ENCODE assay signal across 27 cellular contexts in genomic region chr4:156230151-156230550, GRCh38.
"Had no signal": no experiment of that assay in that cellular context is flagged by ENCODE, and none has a peak within 500 bp of the region (broad histone marks: within the 10 kb centered on the region; RNA-seq: fewer than 3 reads in every experiment).

No MANE protein-coding gene starts in this region.

- H3K4me3 Mint-ChIP-seq: activated B cell treated with CpG ODN at 0.5 μM for 24 hours; activated CD8-positive, alpha-beta T cell treated with anti-CD3 and anti-CD28 coated beads for 36 hours; activated T-cell treated with anti-CD3 and anti-CD28 coated beads, Interleukin-2, amount 50 U/mL, for 4 hours; activated T-helper 17 cell treated with anti-CD3 and anti-CD28 coated beads, Interleukin-2, amount 50 U/mL, for 72 hours; central memory CD8-positive, alpha-beta T cell; dendritic cell treated with granulocyte-macrophage colony-stimulating factor and Interleukin-4, amounts not matched to agents 40 ng/mL and 50 ng/mL, for 4 days; endodermal cell; mesothelial cell of epicardium; naive B cell; T-helper 2 cell treated with Interferon-gamma antibody and Interleukin-4, amounts not matched to agents 5 μg/mL and 100 μg/mL, for 36 hours had no signal

- H3K36me3 Mint-ChIP-seq: mesothelial cell of epicardium, naive B cell had no signal

- H3K4me1 ChIP-seq: breast epithelium, gastrocnemius medialis, pancreas, prostate gland, spleen, tibial nerve had no signal

- H3K36me3 ChIP-seq: breast epithelium, gastrocnemius medialis, pancreas, prostate gland, spleen, tibial nerve had no signal

- H3K27me3 ChIP-seq: breast epithelium, gastrocnemius medialis, pancreas, spleen, tibial nerve had no signal

- H3K27ac Mint-ChIP-seq: activated B cell treated with CpG ODN at 0.5 μM for 24 hours; activated CD8-positive, alpha-beta T cell treated with anti-CD3 and anti-CD28 coated beads for 36 hours; activated T-helper 17 cell treated with anti-CD3 and anti-CD28 coated beads, Interleukin-2, amount 50 U/mL, for 72 hours; dendritic cell treated with granulocyte-macrophage colony-stimulating factor and Interleukin-4, amounts not matched to agents 40 ng/mL and 50 ng/mL, for 4 days; endodermal cell; mesothelial cell of epicardium; naive B cell; T-helper 2 cell treated with Interferon-gamma antibody and Interleukin-4, amounts not matched to agents 5 μg/mL and 100 μg/mL, for 36 hours had no signal

- H3K9me3 Mint-ChIP-seq: activated B cell treated with CpG ODN at 0.5 μM for 24 hours; activated CD8-positive, alpha-beta T cell treated with anti-CD3 and anti-CD28 coated beads for 36 hours; dendritic cell treated with granulocyte-macrophage colony-stimulating factor and Interleukin-4, amounts not matched to agents 40 ng/mL and 50 ng/mL, for 4 days; mesothelial cell of epicardium; T-helper 2 cell treated with Interferon-gamma antibody and Interleukin-4, amounts not matched to agents 5 μg/mL and 100 μg/mL, for 36 hours had no signal

- H3K4me1 Mint-ChIP-seq: activated B cell treated with CpG ODN at 0.5 μM for 24 hours; activated T-helper 17 cell treated with anti-CD3 and anti-CD28 coated beads, Interleukin-2, amount 50 U/mL, for 72 hours; central memory CD8-positive, alpha-beta T cell; endodermal cell; naive B cell had no signal

- DNase-seq: activated B cell treated with CpG ODN at 0.5 μM for 24 hours; activated CD4-positive, alpha-beta T cell treated with anti-CD3 and anti-CD28 coated beads, Interleukin-2, amount 50 U/mL, for 1 hour; activated CD8-positive, alpha-beta T cell treated with anti-CD3 and anti-CD28 coated beads for 36 hours; activated gamma-delta T cell treated with Interleukin-2 at 50 U/mL for 16 hours; activated naive CD4-positive, alpha-beta T cell treated with anti-CD3 and anti-CD28 coated beads, Interleukin-2, amount 50 U/mL, for 16 hours; activated T-cell treated with anti-CD3 and anti-CD28 coated beads, Interleukin-2, amount 50 U/mL, for 4 hours; endodermal cell; gastrocnemius medialis; glutamatergic neuron; kidney; left colon; naive B cell; nucleus accumbens; pancreas; retina; spleen; stimulated activated naive CD4-positive, alpha-beta T cell treated with Interleukin-2 at 50 U/mL for 16 hours; T-helper 1 cell had no signal

- H3K27ac ChIP-seq: breast epithelium, gastrocnemius medialis, pancreas, prostate gland, spleen, tibial nerve had no signal

- ATAC-seq: activated CD8-positive, alpha-beta T cell treated with anti-CD3 and anti-CD28 coated beads for 36 hours; activated T-cell treated with anti-CD3 and anti-CD28 coated beads, Interleukin-2, amount 50 U/mL, for 4 hours; activated T-helper 17 cell treated with anti-CD3 and anti-CD28 coated beads, Interleukin-2, amount 50 U/mL, for 72 hours; esophagus mucosa; gastrocnemius medialis; left colon; pancreas had no signal

- H3K27me3 Mint-ChIP-seq: activated B cell treated with CpG ODN at 0.5 μM for 24 hours; activated CD8-positive, alpha-beta T cell treated with anti-CD3 and anti-CD28 coated beads for 36 hours; activated T-helper 17 cell treated with anti-CD3 and anti-CD28 coated beads, Interleukin-2, amount 50 U/mL, for 72 hours; central memory CD8-positive, alpha-beta T cell; dendritic cell treated with granulocyte-macrophage colony-stimulating factor and Interleukin-4, amounts not matched to agents 40 ng/mL and 50 ng/mL, for 4 days; naive B cell had no signal

- H3K4me3 ChIP-seq: breast epithelium, gastrocnemius medialis, pancreas, prostate gland, spleen, tibial nerve had no signal

- H3K9me3 ChIP-seq: breast epithelium, gastrocnemius medialis, pancreas, prostate gland, tibial nerve had no signal
